8 cellular contexts compared by ENCODE assay signal in genomic region chr7:67066935-67067622, GRCh38.
A peak's percentile ranks its signal among the peaks of the same experiment; 100 is the strongest.
DNase-seq lines count a peak whose midpoint lies in the region; ATAC-seq, FAIRE-seq and TF ChIP-seq lines count a peak whose summit lies in the region.
"Not testable (repeated sequence)": the region's sequence is repeated elsewhere in the genome, so short reads cannot be mapped to it uniquely, and the experiment has no call there.

No MANE protein-coding gene starts in this region.

- peak; percentile 67 for DNase-seq in EH (ENCODE audit: low read depth)
- peak; percentile 37 for DNase-seq in NB4 (ENCODE audit: low read depth)
- DNase-seq in amniotic epithelial cell (ENCODE audit: low read depth), result peak; percentile 95
- not testable (repeated sequence) for DNase-seq in esophagus muscularis mucosa (ENCODE audit: extremely low spot score); kidney
- peak in 2 of 5 donors; percentile 39 to 73 for DNase-seq in ovary

- H3K9ac ChIP-seq in kidney (ENCODE audit: low read length in 2 of 2), result not testable (repeated sequence)

- H3K27ac ChIP-seq in 22Rv1 (peak overlapping the region; percentile 8; the same call in 1 of the 2 replicates), esophagus muscularis mucosa (replicated peaks in 1 of 4) (peak overlapping the region in 3 of 4 donors; percentile 20 to 40 (median 36)), kidney (ENCODE audit: low read depth in 2 of 2, low read length in 2 of 2) (peak overlapping the region in 1 of 2 donors; percentile 28), ovary (peak overlapping the region in 1 of 2 donors; percentile 81)

- H3K9me3 ChIP-seq in esophagus muscularis mucosa; kidney (ENCODE audit: control insufficient read depth in 1 of 2, low read length in 2 of 2); ovary: not testable (repeated sequence)

- H3K36me3 ChIP-seq in esophagus muscularis mucosa, result peaks cover 8 to 34% (median 20%) of the 10 kb centered on the region in 4 donors
- H3K36me3 ChIP-seq in kidney (ENCODE audit: control insufficient read depth in 1 of 2, insufficient read depth in 2 of 2, low read length in 2 of 2); ovary: not testable (repeated sequence)

- not testable (repeated sequence) for H3K4me1 ChIP-seq in esophagus muscularis mucosa; kidney (ENCODE audit: control insufficient read depth in 1 of 2, insufficient read depth in 1 of 2, low read depth in 1 of 2, low read length in 2 of 2); ovary (ENCODE audit: insufficient read depth)

- not testable (repeated sequence) for TF ChIP-seq CTCF in 22Rv1 (IDR thresholded peaks at IDR 0.05); NB4 (IDR thresholded peaks at IDR 0.05; ENCODE audit: low read depth, low read length); esophagus muscularis mucosa (IDR thresholded peaks at IDR 0.05); kidney (IDR thresholded peaks at IDR 0.05; ENCODE audit: borderline replicate concordance, extremely low read depth, insufficient read depth); ovary (IDR thresholded peaks at IDR 0.05)

- WGBS in esophagus muscularis mucosa, result 76% methylated on average over 9 of the region's 9 CpGs
- WGBS in ovary, 3 donors, result 9 to 20% (median 13%) methylated on average over 9 of the region's 9 CpGs

- H3K27me3 ChIP-seq in esophagus muscularis mucosa, ovary: not testable (repeated sequence)

- H3K4me3 ChIP-seq in NB4 (ENCODE audit: low read depth, low read length), result not testable (repeated sequence)
- peak overlapping the region; percentile 7 to 48 (median 32) for H3K4me3 ChIP-seq in esophagus muscularis mucosa
- H3K4me3 ChIP-seq in kidney (ENCODE audit: low read length in 2 of 2), result peak overlapping the region; percentile 35 to 48
- H3K4me3 ChIP-seq in ovary, result peak overlapping the region; percentile 40

- not testable (repeated sequence) for TF ChIP-seq EP300 in esophagus muscularis mucosa (IDR thresholded peaks at IDR 0.05); ovary (IDR thresholded peaks at IDR 0.05)

- peak; percentile 61 for ATAC-seq in GM21723 (IDR thresholded peaks at IDR 0.05; ENCODE audit: unreplicated experiment)

- FAIRE-seq in kidney (lab: Jason Lieb, UNC), result not testable (repeated sequence)

- intact Hi-C loops in esophagus muscularis mucosa (cut with DNase I); kidney (cut with DNase I); ovary (cut with DNase I): not testable (repeated sequence)

- TF ChIP-seq POLR2A in NB4 (IDR thresholded peaks at IDR 0.05; ENCODE audit: extremely low read depth, insufficient read length); esophagus muscularis mucosa (IDR thresholded peaks at IDR 0.05; ENCODE audit: low read depth); ovary (IDR thresholded peaks at IDR 0.05): not testable (repeated sequence)
